In the genomic region with DNA sequence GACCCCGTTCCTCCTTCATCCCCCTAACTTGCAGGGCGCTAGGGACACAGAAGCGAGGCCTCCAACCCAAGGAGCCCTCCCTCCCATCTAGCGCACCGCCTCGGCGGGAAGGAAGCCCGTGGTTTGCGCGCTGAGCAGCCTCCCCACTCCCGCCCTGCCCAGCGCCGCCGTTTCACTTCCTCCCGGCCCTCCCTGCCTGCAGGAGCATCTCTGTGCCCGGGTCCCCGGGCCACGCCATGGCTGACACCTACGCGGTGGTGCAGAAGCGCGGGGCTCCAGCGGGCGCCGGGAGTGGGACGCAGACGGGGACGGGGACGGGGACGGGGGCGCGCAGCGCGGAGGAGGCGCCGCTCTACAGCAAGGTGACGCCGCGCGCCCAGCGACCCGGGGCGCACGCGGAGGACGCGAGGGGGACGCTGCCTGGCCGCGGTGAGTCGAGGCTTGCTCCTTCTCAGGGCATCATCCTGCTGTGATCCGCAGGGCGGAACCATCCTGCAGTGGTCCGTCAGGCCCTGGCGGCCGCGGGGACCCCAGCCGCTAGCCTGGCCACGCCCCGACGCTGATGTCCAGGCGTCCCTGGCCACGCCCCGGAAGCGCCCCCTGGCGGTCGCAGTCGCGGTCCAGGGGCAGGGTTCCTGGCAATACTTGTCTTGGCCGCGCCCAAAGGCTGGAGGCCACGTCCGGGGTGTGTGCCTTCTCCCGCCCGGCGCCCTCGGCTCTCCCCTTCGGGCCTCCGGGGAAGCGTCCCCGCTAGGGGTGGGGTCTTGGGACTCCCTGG, we compare ENCODE assay signal across 8 cellular contexts. TPM values are rescaled to one million over a fixed set of nuclear protein-coding genes. Genes with fewer than 3 reads are reported as not detected.
A peak's percentile ranks its signal among the peaks of the same experiment; 100 is the strongest.
DNase-seq lines count a peak whose midpoint lies in the region; ATAC-seq and TF ChIP-seq lines count a peak whose summit lies in the region.

No MANE protein-coding gene starts in this region.

- H3K9me3 Mint-ChIP-seq in activated naive CD4-positive, alpha-beta T cell treated with anti-CD3 and anti-CD28 coated beads for 36 hours = no peaks in the 10 kb centered on the region

- H3K4me3 Mint-ChIP-seq in activated naive CD4-positive, alpha-beta T cell treated with anti-CD3 and anti-CD28 coated beads for 36 hours = peak overlapping the region; percentile 86

- peaks cover 14% of the 10 kb centered on the region for H3K79me2 ChIP-seq in DND-41 (ENCODE audit: insufficient read depth, low read length)

- peaks cover 37% of the 10 kb centered on the region for H3K36me3 Mint-ChIP-seq in activated naive CD4-positive, alpha-beta T cell treated with anti-CD3 and anti-CD28 coated beads for 36 hours (ENCODE audit: low read depth)

- intact Hi-C loops in activated naive CD4-positive, alpha-beta T cell treated with anti-CD3 and anti-CD28 coated beads for 36 hours (cut with micrococcal nuclease) = loop anchor here (1.0 to 10.0 kb wide), 5 partner anchors 16 to 1123 kb away; a partner anchor contains a TSS

- TF ChIP-seq CTCF in DND-41 (IDR thresholded peaks at IDR 0.05; ENCODE audit: borderline replicate concordance, extremely low read depth, low read length, poor library complexity, severe bottlenecking) = peak; percentile 55
- TF ChIP-seq CTCF in omental fat pad (IDR thresholded peaks at IDR 0.05) = peak in 2 of 3 donors; percentile 67 to 71
- TF ChIP-seq CTCF in thoracic aorta (IDR thresholded peaks at IDR 0.05) = peak; percentile 93

- H3K4me2 ChIP-seq in DND-41 (ENCODE audit: insufficient read depth, low read length) = peak overlapping the region; percentile 66

- H3K36me3 ChIP-seq in DND-41 (ENCODE audit: insufficient read depth, low read length) (0 out of 2 replicates have a peak, but pooled peaks cover 5% of the 10 kb centered on the region), HUES6 (ENCODE audit: control insufficient read depth, insufficient read depth, low read length) (peaks cover 4% of the 10 kb centered on the region; the same call in 1 of the 2 replicates), thoracic aorta (peaks cover 6% of the 10 kb centered on the region)

- CTCF ChIA-PET in activated naive CD4-positive, alpha-beta T cell treated with anti-CD3 and anti-CD28 coated beads for 36 hours (lab: Charles Lee) = interaction anchor here (0.8 to 1.4 kb wide), 5 partner anchors 10 to 30 kb away, joined by 3 to 9 read pairs (median 8); a partner anchor contains a TSS

- peak overlapping the region; percentile 93 for H3K27ac Mint-ChIP-seq in activated naive CD4-positive, alpha-beta T cell treated with anti-CD3 and anti-CD28 coated beads for 36 hours

- H3K4me3 ChIP-seq in DND-41 (ENCODE audit: low read depth in 1 of 2, low read length in 2 of 2) (peak overlapping the region; percentile 34 to 60), HUES6 (ENCODE audit: low read depth, low read length) (peak overlapping the region; percentile 96), thoracic aorta (peak overlapping the region; percentile 86)

- no peaks in the 10 kb centered on the region for H4K20me1 ChIP-seq in DND-41 (ENCODE audit: insufficient read depth, low read length)

- H3K4me1 Mint-ChIP-seq in activated naive CD4-positive, alpha-beta T cell treated with anti-CD3 and anti-CD28 coated beads for 36 hours (ENCODE audit: low read depth) = peaks cover 46% of the 10 kb centered on the region

- DNase-seq in DND-41 = peak; percentile 74
- peak; percentile 63 for DNase-seq in SHP77 treated with DMSO at 0.1 percent for 48 hours (lab: John Stamatoyannopoulos, UW)
- peak; percentile 82 for DNase-seq in activated naive CD4-positive, alpha-beta T cell treated with anti-CD3 and anti-CD28 coated beads for 36 hours
- peak; percentile 75 for DNase-seq in globus pallidus (ENCODE audit: low spot score)
- DNase-seq in omental fat pad (ENCODE audit: low spot score) = peak; percentile 84
- peak; percentile 54 for DNase-seq in thoracic aorta (ENCODE audit: low spot score)

- H3K9ac ChIP-seq in DND-41 (ENCODE audit: low read depth, low read length) (peak overlapping the region; percentile 64), HUES6 (ENCODE audit: low read length) (peak overlapping the region; percentile 74)

- peak overlapping the region; percentile 67 for H2AFZ ChIP-seq in DND-41 (ENCODE audit: low read depth, low read length)

- H3K27me3 ChIP-seq in DND-41 (ENCODE audit: insufficient read depth, low read length, poor library complexity) (no peaks in the 10 kb centered on the region), HUES6 (ENCODE audit: control insufficient read depth, insufficient read depth, low read length) (no peaks in the 10 kb centered on the region), thoracic aorta (replicated peaks; ENCODE audit: insufficient read depth) (no peaks in the 10 kb centered on the region)

- H3K9me3 ChIP-seq in DND-41 (ENCODE audit: insufficient read depth, low read length, severe bottlenecking) = no peaks in the 10 kb centered on the region
- H3K9me3 ChIP-seq in HUES6 (ENCODE audit: control insufficient read depth, insufficient read depth, low read depth, low read length) = no peaks in the 10 kb centered on the region
- H3K9me3 ChIP-seq in thoracic aorta = no peaks in the 10 kb centered on the region

- peak overlapping the region; percentile 73 for H3K27ac ChIP-seq in DND-41 (ENCODE audit: low read length)
- H3K27ac ChIP-seq in HUES6 (ENCODE audit: low read depth, low read length) = peak overlapping the region; percentile 72
- peak overlapping the region; percentile 87 to 88 for H3K27ac ChIP-seq in thoracic aorta

- peaks cover 25% of the 10 kb centered on the region for H3K4me1 ChIP-seq in DND-41 (ENCODE audit: insufficient read depth, low read length)
- peaks cover 17% of the 10 kb centered on the region for H3K4me1 ChIP-seq in HUES6 (ENCODE audit: control insufficient read depth, insufficient read depth, low read length)
- peaks cover 0 to 25% of the 10 kb centered on the region in 2 donors for H3K4me1 ChIP-seq in thoracic aorta (ENCODE audit: control insufficient read depth in 1 of 2, low read depth in 2 of 2)

- ATAC-seq in DND-41 (ENCODE audit: insufficient read depth, low read depth) (peak; percentile 88), GM21515 (IDR thresholded peaks at IDR 0.05; ENCODE audit: unreplicated experiment) (peak; percentile 69), omental fat pad (ENCODE audit: low FRiP score) (peak; percentile 93), thoracic aorta (ENCODE audit: insufficient number of reproducible peaks, low FRiP score, low read depth) (peak; percentile 88)

- H3K27me3 Mint-ChIP-seq in activated naive CD4-positive, alpha-beta T cell treated with anti-CD3 and anti-CD28 coated beads for 36 hours (ENCODE audit: low read depth) = no peaks in the 10 kb centered on the region

RNA-seq across cellular contexts. Expression of a gene that starts 16.4 kb away (rescaled TPM):
- 10 to 100 TPM; 24.7 to 25.3 TPM for total RNA-seq in activated naive CD4-positive, alpha-beta T cell treated with anti-CD3 and anti-CD28 coated beads for 36 hours
- total RNA-seq in omental fat pad (100 to 1,000 TPM in 1 of 4 donors, 10 to 100 TPM in 3; 43.1 to 104 (median 57.0) TPM), thoracic aorta (10 to 100 TPM; 79.2 to 93.3 TPM)

RNA-seq across cellular contexts. Expression of a gene that starts 29.5 kb away (rescaled TPM):
- total RNA-seq in activated naive CD4-positive, alpha-beta T cell treated with anti-CD3 and anti-CD28 coated beads for 36 hours = 100 to 1,000 TPM; 120 to 128 TPM
- total RNA-seq in omental fat pad (100 to 1,000 TPM; 102 to 221 (median 130) TPM), thoracic aorta (100 to 1,000 TPM in 1 of 2 donors, 10 to 100 TPM in 1; 67.4 to 166 TPM)

Comparison
In these comparisons a context has a peak if more than half of its experiments do, and no peak if none do; other contexts are left out.
1. Peak in every context shown above with its lines: DNase-seq, ATAC-seq, H3K4me3 ChIP-seq and H3K27ac ChIP-seq.